In the genomic region with DNA sequence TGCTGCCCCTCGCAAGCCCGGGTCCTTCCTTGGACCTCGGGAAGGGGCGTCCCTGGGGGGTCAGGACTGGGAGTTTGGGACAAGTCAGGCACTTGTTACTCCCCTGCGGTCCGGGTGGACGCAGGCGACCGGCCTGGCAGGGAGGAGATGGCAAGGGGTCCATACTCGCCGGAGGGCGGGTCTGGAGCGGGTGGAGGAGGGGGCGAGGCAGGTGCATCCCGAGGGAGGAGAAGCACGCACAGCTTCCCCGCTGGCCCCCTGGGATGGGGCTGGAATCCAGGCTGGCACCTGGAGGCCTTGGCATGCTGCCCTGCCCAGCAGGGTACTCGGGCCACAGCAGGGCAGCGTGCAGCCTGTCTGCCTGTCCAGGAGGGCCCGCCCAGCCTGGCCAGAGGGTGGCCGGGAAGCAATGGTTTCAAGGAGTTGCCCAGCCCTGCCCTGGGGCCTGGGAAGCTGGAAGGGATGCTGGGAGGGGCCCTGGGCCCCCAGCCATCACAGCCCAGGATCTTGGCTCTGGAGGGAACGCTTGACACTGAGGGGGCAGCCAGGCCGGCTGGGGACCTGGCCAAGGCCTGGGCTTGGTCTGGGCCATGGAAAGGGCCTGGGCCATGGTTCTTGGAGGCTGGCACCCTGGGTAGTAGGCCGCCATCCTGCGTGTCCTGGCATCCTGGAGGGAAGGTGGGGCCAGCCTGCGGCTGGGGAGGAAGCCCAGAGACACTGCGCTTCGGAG, we compare ENCODE assay signal across 1 cellular context.
TF ChIP-seq lines count a peak whose summit lies in the region.

No MANE protein-coding gene starts in this region.

TF ChIP-seq in WTC11, 78 proteins besides CTCF, POLR2A, EP300 and RAD21 (continued from another document):
- TF ChIP-seq, protein P1, sequence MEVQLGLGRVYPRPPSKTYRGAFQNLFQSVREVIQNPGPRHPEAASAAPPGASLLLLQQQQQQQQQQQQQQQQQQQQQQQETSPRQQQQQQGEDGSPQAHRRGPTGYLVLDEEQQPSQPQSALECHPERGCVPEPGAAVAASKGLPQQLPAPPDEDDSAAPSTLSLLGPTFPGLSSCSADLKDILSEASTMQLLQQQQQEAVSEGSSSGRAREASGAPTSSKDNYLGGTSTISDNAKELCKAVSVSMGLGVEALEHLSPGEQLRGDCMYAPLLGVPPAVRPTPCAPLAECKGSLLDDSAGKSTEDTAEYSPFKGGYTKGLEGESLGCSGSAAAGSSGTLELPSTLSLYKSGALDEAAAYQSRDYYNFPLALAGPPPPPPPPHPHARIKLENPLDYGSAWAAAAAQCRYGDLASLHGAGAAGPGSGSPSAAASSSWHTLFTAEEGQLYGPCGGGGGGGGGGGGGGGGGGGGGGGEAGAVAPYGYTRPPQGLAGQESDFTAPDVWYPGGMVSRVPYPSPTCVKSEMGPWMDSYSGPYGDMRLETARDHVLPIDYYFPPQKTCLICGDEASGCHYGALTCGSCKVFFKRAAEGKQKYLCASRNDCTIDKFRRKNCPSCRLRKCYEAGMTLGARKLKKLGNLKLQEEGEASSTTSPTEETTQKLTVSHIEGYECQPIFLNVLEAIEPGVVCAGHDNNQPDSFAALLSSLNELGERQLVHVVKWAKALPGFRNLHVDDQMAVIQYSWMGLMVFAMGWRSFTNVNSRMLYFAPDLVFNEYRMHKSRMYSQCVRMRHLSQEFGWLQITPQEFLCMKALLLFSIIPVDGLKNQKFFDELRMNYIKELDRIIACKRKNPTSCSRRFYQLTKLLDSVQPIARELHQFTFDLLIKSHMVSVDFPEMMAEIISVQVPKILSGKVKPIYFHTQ (CRISPR knock-in tag; IDR thresholded peaks at IDR 0.05) = no peak
- TF ChIP-seq SMAD4 (CRISPR knock-in tag; IDR thresholded peaks at IDR 0.05) (no peak), ZNF423 (CRISPR knock-in tag; IDR thresholded peaks at IDR 0.05) (peak; percentile 58; the same call in 1 of the 2 replicates), NFE2L1 (CRISPR knock-in tag; IDR thresholded peaks at IDR 0.05) (no peak), ZNF121 (CRISPR knock-in tag; IDR thresholded peaks at IDR 0.05) (no peak)
- TF ChIP-seq, protein P2, sequence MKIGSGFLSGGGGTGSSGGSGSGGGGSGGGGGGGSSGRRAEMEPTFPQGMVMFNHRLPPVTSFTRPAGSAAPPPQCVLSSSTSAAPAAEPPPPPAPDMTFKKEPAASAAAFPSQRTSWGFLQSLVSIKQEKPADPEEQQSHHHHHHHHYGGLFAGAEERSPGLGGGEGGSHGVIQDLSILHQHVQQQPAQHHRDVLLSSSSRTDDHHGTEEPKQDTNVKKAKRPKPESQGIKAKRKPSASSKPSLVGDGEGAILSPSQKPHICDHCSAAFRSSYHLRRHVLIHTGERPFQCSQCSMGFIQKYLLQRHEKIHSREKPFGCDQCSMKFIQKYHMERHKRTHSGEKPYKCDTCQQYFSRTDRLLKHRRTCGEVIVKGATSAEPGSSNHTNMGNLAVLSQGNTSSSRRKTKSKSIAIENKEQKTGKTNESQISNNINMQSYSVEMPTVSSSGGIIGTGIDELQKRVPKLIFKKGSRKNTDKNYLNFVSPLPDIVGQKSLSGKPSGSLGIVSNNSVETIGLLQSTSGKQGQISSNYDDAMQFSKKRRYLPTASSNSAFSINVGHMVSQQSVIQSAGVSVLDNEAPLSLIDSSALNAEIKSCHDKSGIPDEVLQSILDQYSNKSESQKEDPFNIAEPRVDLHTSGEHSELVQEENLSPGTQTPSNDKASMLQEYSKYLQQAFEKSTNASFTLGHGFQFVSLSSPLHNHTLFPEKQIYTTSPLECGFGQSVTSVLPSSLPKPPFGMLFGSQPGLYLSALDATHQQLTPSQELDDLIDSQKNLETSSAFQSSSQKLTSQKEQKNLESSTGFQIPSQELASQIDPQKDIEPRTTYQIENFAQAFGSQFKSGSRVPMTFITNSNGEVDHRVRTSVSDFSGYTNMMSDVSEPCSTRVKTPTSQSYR (CRISPR knock-in tag; IDR thresholded peaks at IDR 0.05) = 0 out of 2 replicates have a peak, but pooled peaks have one; percentile 24
- TF ChIP-seq, protein P3, sequence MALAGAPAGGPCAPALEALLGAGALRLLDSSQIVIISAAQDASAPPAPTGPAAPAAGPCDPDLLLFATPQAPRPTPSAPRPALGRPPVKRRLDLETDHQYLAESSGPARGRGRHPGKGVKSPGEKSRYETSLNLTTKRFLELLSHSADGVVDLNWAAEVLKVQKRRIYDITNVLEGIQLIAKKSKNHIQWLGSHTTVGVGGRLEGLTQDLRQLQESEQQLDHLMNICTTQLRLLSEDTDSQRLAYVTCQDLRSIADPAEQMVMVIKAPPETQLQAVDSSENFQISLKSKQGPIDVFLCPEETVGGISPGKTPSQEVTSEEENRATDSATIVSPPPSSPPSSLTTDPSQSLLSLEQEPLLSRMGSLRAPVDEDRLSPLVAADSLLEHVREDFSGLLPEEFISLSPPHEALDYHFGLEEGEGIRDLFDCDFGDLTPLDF (CRISPR knock-in tag; IDR thresholded peaks at IDR 0.05) = no peak
- TF ChIP-seq, protein P4, sequence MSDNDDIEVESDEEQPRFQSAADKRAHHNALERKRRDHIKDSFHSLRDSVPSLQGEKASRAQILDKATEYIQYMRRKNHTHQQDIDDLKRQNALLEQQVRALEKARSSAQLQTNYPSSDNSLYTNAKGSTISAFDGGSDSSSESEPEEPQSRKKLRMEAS (CRISPR knock-in tag; IDR thresholded peaks at IDR 0.05) = 0 out of 2 replicates have a peak, but pooled peaks have one; percentile 26
- TF ChIP-seq, protein P5, sequence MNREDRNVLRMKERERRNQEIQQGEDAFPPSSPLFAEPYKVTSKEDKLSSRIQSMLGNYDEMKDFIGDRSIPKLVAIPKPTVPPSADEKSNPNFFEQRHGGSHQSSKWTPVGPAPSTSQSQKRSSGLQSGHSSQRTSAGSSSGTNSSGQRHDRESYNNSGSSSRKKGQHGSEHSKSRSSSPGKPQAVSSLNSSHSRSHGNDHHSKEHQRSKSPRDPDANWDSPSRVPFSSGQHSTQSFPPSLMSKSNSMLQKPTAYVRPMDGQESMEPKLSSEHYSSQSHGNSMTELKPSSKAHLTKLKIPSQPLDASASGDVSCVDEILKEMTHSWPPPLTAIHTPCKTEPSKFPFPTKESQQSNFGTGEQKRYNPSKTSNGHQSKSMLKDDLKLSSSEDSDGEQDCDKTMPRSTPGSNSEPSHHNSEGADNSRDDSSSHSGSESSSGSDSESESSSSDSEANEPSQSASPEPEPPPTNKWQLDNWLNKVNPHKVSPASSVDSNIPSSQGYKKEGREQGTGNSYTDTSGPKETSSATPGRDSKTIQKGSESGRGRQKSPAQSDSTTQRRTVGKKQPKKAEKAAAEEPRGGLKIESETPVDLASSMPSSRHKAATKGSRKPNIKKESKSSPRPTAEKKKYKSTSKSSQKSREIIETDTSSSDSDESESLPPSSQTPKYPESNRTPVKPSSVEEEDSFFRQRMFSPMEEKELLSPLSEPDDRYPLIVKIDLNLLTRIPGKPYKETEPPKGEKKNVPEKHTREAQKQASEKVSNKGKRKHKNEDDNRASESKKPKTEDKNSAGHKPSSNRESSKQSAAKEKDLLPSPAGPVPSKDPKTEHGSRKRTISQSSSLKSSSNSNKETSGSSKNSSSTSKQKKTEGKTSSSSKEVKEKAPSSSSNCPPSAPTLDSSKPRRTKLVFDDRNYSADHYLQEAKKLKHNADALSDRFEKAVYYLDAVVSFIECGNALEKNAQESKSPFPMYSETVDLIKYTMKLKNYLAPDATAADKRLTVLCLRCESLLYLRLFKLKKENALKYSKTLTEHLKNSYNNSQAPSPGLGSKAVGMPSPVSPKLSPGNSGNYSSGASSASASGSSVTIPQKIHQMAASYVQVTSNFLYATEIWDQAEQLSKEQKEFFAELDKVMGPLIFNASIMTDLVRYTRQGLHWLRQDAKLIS (CRISPR knock-in tag; IDR thresholded peaks at IDR 0.05; ENCODE audit: borderline replicate concordance) = no peak
